8 cellular contexts compared by ENCODE assay signal in genomic region chr11:65900125-65900898, GRCh38.
DNase-seq lines count a peak whose midpoint lies in the region; ATAC-seq lines count a peak whose summit lies in the region.

FOSL1 (minus strand) TSS chr11:65900388; CDS start chr11:65900339, 49 bp downstream.

- H3K4me3 ChIP-seq in ACC112 (ENCODE audit: low read depth, low read length), result peak within 1 kb of the TSS; percentile 85

- peaks cover 55% of the 10 kb centered on the region for H3K4me1 ChIP-seq in ACC112 (ENCODE audit: control insufficient read depth, insufficient read depth, low read length, unreplicated experiment)

- no peaks in the 10 kb centered on the region for H3K36me3 Mint-ChIP-seq in memory B cell

- peaks cover 31% of the 10 kb centered on the region for H3K36me3 ChIP-seq in ACC112 (ENCODE audit: insufficient read depth, low read length)

- H3K27ac ChIP-seq in ACC112 (ENCODE audit: low read depth, low read length), result peak within 1 kb of the TSS; percentile 91

- DNase-seq in NCI-H510A (lab: John Stamatoyannopoulos, UW), result peak; percentile 92
- DNase-seq in activated CD8-positive, alpha-beta memory T cell treated with anti-CD3 and anti-CD28 coated beads for 1 hour (ENCODE audit: extremely low read depth in 1 of 2, low read depth in 1 of 2), result peak; percentile 86 to 90
- peak; percentile 89 for DNase-seq in effector CD8-positive, alpha-beta T cell (lab: John Stamatoyannopoulos, UW)
- peak; percentile 81 to 90 for DNase-seq in memory B cell (ENCODE audit: low spot score in 2 of 2)
- peak; percentile 92 to 93 (median 92) for DNase-seq in stimulated activated CD4-positive, alpha-beta T cell treated with anti-CD3 and anti-CD28 coated beads, TNF-alpha, amount 100 ng/mL, for 48 hours (ENCODE audit: low read depth in 3 of 3)

- H3K79me2 ChIP-seq in ACC112 (ENCODE audit: control insufficient read depth, insufficient read depth, low read length, unreplicated experiment), result peaks cover 59% of the 10 kb centered on the region

- no peaks in the 10 kb centered on the region for H3K27me3 ChIP-seq in ACC112 (ENCODE audit: insufficient read depth, low read length)

- ATAC-seq in GM18520 (IDR thresholded peaks at IDR 0.05; ENCODE audit: unreplicated experiment) (peak; percentile 71), HG03045 (IDR thresholded peaks at IDR 0.05; ENCODE audit: unreplicated experiment) (peak; percentile 80), memory B cell (ENCODE audit: low read depth) (peak; percentile 97)

- peak within 1 kb of the TSS; percentile 70 for H3K4me3 Mint-ChIP-seq in memory B cell

- H3K27me3 Mint-ChIP-seq in memory B cell, result peaks cover 6% of the 10 kb centered on the region

- peaks cover 4% of the 10 kb centered on the region for H3K4me1 Mint-ChIP-seq in memory B cell

- no peak within 1 kb of the TSS for H2AFZ ChIP-seq in ACC112 (ENCODE audit: low read length, unreplicated experiment)

- H3K27ac Mint-ChIP-seq in memory B cell, result peak within 1 kb of the TSS; percentile 60

- no peaks in the 10 kb centered on the region for H3K9me3 Mint-ChIP-seq in memory B cell

Comparison
In these comparisons a context has a peak if more than half of its experiments do, and no peak if none do; other contexts are left out.
1. Peak in every context shown above with its lines: DNase-seq, ATAC-seq, H3K4me3 ChIP-seq and H3K27ac ChIP-seq.